In genomic region chr5:76329346-76329745, GRCh38 we compare ENCODE assay signal across 25 cellular contexts.
DNase-seq lines count a peak whose midpoint lies in the region; ATAC-seq lines count a peak whose summit lies in the region.
"Had no signal": no experiment of that assay in that cellular context is flagged by ENCODE, and none has a peak within 500 bp of the region (broad histone marks: within the 10 kb centered on the region; RNA-seq: fewer than 3 reads in every experiment).

No MANE protein-coding gene starts in this region.

- no peaks in the 10 kb centered on the region for H3K27me3 ChIP-seq in naive thymus-derived CD4-positive, alpha-beta T cell (ENCODE audit: control insufficient read depth in 2 of 2, insufficient read depth in 2 of 2, low read length in 2 of 2)
- H3K27me3 ChIP-seq: BLaER1 had no signal

- peaks cover 41 to 76% of the 10 kb centered on the region in 2 donors for H3K4me1 ChIP-seq in naive thymus-derived CD4-positive, alpha-beta T cell (ENCODE audit: control insufficient read depth in 2 of 2, insufficient read depth in 2 of 2, low read length in 2 of 2)
- H3K4me1 ChIP-seq: SJSA1 had no signal

- peaks cover 11% of the 10 kb centered on the region for H3K36me3 Mint-ChIP-seq in activated CD8-positive, alpha-beta memory T cell treated with anti-CD3 and anti-CD28 coated beads, Interleukin-2, amount 10 ng/mL, durations not matched to agents 7 days and 5 days
- H3K36me3 Mint-ChIP-seq in naive thymus-derived CD4-positive, alpha-beta T cell, result peaks cover 0 to 4% (median 0%) of the 10 kb centered on the region in 5 donors
- H3K36me3 Mint-ChIP-seq: CD8-positive, alpha-beta T cell had no signal

- H3K4me3 ChIP-seq in naive thymus-derived CD4-positive, alpha-beta T cell (ENCODE audit: low read length), result no peak overlapping the region
- H3K4me3 ChIP-seq: BLaER1, PC-9, SJSA1 had no signal

- ATAC-seq in activated CD8-positive, alpha-beta memory T cell treated with anti-CD3 and anti-CD28 coated beads, Interleukin-2, amount 10 ng/mL, durations not matched to agents 7 days and 5 days, result no peak
- ATAC-seq in naive thymus-derived CD4-positive, alpha-beta T cell, result no peak
- no peak for ATAC-seq in GM21381 (IDR thresholded peaks at IDR 0.05; ENCODE audit: unreplicated experiment)
- ATAC-seq in left cardiac atrium, result no peak
- ATAC-seq: CD8-positive, alpha-beta T cell had no signal

- H3K9me3 ChIP-seq in naive thymus-derived CD4-positive, alpha-beta T cell (ENCODE audit: control insufficient read depth in 2 of 3, low read length in 3 of 3), result no peaks in the 10 kb centered on the region
- H3K9me3 ChIP-seq: BLaER1, SJSA1 had no signal

- no peak for DNase-seq in activated CD8-positive, alpha-beta memory T cell treated with anti-CD3 and anti-CD28 coated beads, Interleukin-2, amount 10 ng/mL, durations not matched to agents 7 days and 5 days
- no peak for DNase-seq in activated CD8-positive, alpha-beta memory T cell treated with anti-CD3 and anti-CD28 coated beads for 24 hours
- DNase-seq in NCI-H82 treated with DMSO at 0.1 percent for 48 hours (lab: John Stamatoyannopoulos, UW; ENCODE audit: unreplicated experiment) (peak; percentile 19), left cardiac atrium (no peak), NCI-H2029 (lab: John Stamatoyannopoulos, UW) (no peak)
- no peak for DNase-seq in naive thymus-derived CD4-positive, alpha-beta T cell
- DNase-seq: Calu3; CD8-positive, alpha-beta T cell; DMS79 treated with DMSO at 0.1 percent for 48 hours; GF-D8; Karpas-422; NCI-H1092 treated with DMSO at 0.1 percent for 48 hours; NCI-H1436; NCI-H187; NCI-H2107; NCI-H524; NCI-H748 treated with DMSO at 0.1 percent for 48 hours; NK-92 treated with Interleukin-12 subunit alpha and Interleukin-12 subunit beta, amount 100 ng/mL, for 24 hours; PC-9; Right ventricle myocardium superior; RPMI8226 had no signal

- H3K27ac ChIP-seq in naive thymus-derived CD4-positive, alpha-beta T cell (ENCODE audit: low read depth, low read length), result no peak overlapping the region
- H3K27ac ChIP-seq: BLaER1, HL-60, PC-9, SJSA1 had no signal

- H3K9me3 Mint-ChIP-seq in activated CD8-positive, alpha-beta memory T cell treated with anti-CD3 and anti-CD28 coated beads, Interleukin-2, amount 10 ng/mL, durations not matched to agents 7 days and 5 days (ENCODE audit: low read depth), result no peaks in the 10 kb centered on the region
- peaks cover 0 to 2% (median 0%) of the 10 kb centered on the region in 11 donors for H3K9me3 Mint-ChIP-seq in naive thymus-derived CD4-positive, alpha-beta T cell
- H3K9me3 Mint-ChIP-seq: CD8-positive, alpha-beta T cell had no signal

- H3K27ac Mint-ChIP-seq in activated CD8-positive, alpha-beta memory T cell treated with anti-CD3 and anti-CD28 coated beads, Interleukin-2, amount 10 ng/mL, durations not matched to agents 7 days and 5 days, result peak overlapping the region; percentile 33
- H3K27ac Mint-ChIP-seq in naive thymus-derived CD4-positive, alpha-beta T cell, result peak overlapping the region in 5 of 9 donors; percentile 5 to 98 (median 51)
- H3K27ac Mint-ChIP-seq: CD8-positive, alpha-beta T cell had no signal

- H3K27me3 Mint-ChIP-seq in activated CD8-positive, alpha-beta memory T cell treated with anti-CD3 and anti-CD28 coated beads, Interleukin-2, amount 10 ng/mL, durations not matched to agents 7 days and 5 days, result no peaks in the 10 kb centered on the region
- no peaks in the 10 kb centered on the region for H3K27me3 Mint-ChIP-seq in naive thymus-derived CD4-positive, alpha-beta T cell

- H3K36me3 ChIP-seq in naive thymus-derived CD4-positive, alpha-beta T cell (ENCODE audit: control insufficient read depth in 2 of 3, insufficient read depth in 3 of 3, low read length in 3 of 3), result no peaks in the 10 kb centered on the region
- H3K36me3 ChIP-seq: BLaER1, SJSA1 had no signal

- no peak overlapping the region for H3K4me3 Mint-ChIP-seq in activated CD8-positive, alpha-beta memory T cell treated with anti-CD3 and anti-CD28 coated beads, Interleukin-2, amount 10 ng/mL, durations not matched to agents 7 days and 5 days
- peak overlapping the region in 2 of 10 donors; percentile 20 to 53 for H3K4me3 Mint-ChIP-seq in naive thymus-derived CD4-positive, alpha-beta T cell
- H3K4me3 Mint-ChIP-seq: CD8-positive, alpha-beta T cell had no signal

- intact Hi-C loops in naive thymus-derived CD4-positive, alpha-beta T cell (cut with micrococcal nuclease), result loop anchor here in 1 of 2 donors (1.0 kb wide), 1 partner anchor 9 kb away; no protein-coding TSS in a partner anchor
- intact Hi-C loops in left cardiac atrium (cut with DNase I), result no loop called here

- CTCF ChIA-PET in activated CD8-positive, alpha-beta memory T cell treated with anti-CD3 and anti-CD28 coated beads, Interleukin-2, amount 10 ng/mL, durations not matched to agents 7 days and 5 days (lab: Charles Lee), result interaction anchor here (4.4 kb wide), 1 partner anchor 74 kb away, joined by 29 read pairs; the partner anchor contains the start of gene IQGAP2
- CTCF ChIA-PET in naive thymus-derived CD4-positive, alpha-beta T cell (lab: Charles Lee), result interaction anchor here (1.3 kb wide), 1 partner anchor 9 kb away, joined by 3 read pairs; no protein-coding TSS in a partner anchor

- POLR2A ChIA-PET in naive thymus-derived CD4-positive, alpha-beta T cell (lab: Charles Lee), result interaction anchor here (0.6 kb wide), 1 partner anchor 24 kb away, joined by 4 read pairs; no protein-coding TSS in a partner anchor

- peaks cover 80% of the 10 kb centered on the region for H3K4me1 Mint-ChIP-seq in activated CD8-positive, alpha-beta memory T cell treated with anti-CD3 and anti-CD28 coated beads, Interleukin-2, amount 10 ng/mL, durations not matched to agents 7 days and 5 days
- peaks cover 57 to 85% (median 83%) of the 10 kb centered on the region in 7 donors for H3K4me1 Mint-ChIP-seq in naive thymus-derived CD4-positive, alpha-beta T cell
